16 cellular contexts compared by ENCODE assay signal in the genomic region with DNA sequence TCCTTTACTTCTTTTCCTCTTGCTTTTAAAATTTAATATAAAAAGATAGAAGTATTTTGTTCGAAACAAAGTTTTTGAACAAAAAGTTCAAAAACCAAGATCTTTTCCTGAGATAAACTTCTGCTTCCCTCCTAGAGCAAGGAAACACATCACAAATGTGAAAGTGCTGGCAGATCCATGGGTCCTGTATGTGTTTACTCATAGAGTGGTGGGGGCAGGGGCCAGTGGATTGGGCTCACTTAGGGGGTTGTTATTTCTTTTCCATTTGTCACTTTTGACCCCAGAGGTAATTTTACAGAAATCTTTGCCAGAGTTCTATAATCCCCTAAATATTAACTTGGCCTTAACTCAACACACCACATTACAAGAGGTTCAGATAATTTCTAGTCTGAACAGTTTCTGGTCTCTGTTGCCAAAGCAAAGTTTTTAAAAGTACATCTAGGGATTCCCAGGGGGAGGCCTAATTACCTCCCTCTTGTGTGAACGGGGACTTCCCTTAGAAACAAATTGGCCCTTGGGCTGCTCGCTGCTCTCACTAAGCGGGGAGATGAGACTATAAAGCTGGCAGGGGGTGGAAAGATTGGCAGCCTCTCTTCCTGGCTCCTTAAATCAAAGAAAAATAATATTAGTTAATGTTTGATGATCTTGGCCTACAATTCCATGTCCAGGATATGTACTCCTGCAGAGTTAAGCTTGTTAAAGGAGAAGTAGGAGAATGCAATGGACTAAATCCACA.
DNase-seq lines count a peak whose midpoint lies in the region; ATAC-seq and TF ChIP-seq lines count a peak whose summit lies in the region.
"Had no signal": no experiment of that assay in that cellular context is flagged by ENCODE, and none has a peak within 500 bp of the region (broad histone marks: within the 10 kb centered on the region; RNA-seq: fewer than 3 reads in every experiment).

No MANE protein-coding gene starts in this region.

- intact Hi-C loops in CD14-positive monocyte (cut with micrococcal nuclease) = no loop called here

- H4K20me1 ChIP-seq in OCI-LY3 (ENCODE audit: insufficient read depth, low read length) = no peaks in the 10 kb centered on the region

- peak overlapping the region; percentile 43 for H3K4me2 ChIP-seq in OCI-LY3 (ENCODE audit: low read length)

- H3K36me3 ChIP-seq in OCI-LY3 (replicated peaks; ENCODE audit: low read depth, low read length) = no peaks in the 10 kb centered on the region

- no peaks in the 10 kb centered on the region for H3K4me1 Mint-ChIP-seq in stimulated activated effector memory CD8-positive, alpha-beta T cell treated with anti-CD3 and anti-CD28 coated beads, Interleukin-12 subunit alpha, Interleukin-12 subunit beta, amount 100 ng/mL, for 72 hours
- H3K4me1 Mint-ChIP-seq in activated naive CD8-positive, alpha-beta T cell treated with anti-CD3 and anti-CD28 coated beads for 36 hours = no peaks in the 10 kb centered on the region
- H3K4me1 Mint-ChIP-seq in CD14-positive monocyte = no peaks in the 10 kb centered on the region
- H3K4me1 Mint-ChIP-seq: central memory CD8-positive, alpha-beta T cell; stimulated activated naive CD8-positive, alpha-beta T cell treated with anti-CD3 and anti-CD28 coated beads, Interleukin-15, amount 100 ng/mL, for 72 hours had no signal

- no peaks in the 10 kb centered on the region for H3K27me3 Mint-ChIP-seq in activated naive CD8-positive, alpha-beta T cell treated with anti-CD3 and anti-CD28 coated beads for 36 hours
- peaks cover 0 to 1% (median 0%) of the 10 kb centered on the region in 3 donors for H3K27me3 Mint-ChIP-seq in CD14-positive monocyte (ENCODE audit: low read depth in 3 of 3)
- H3K27me3 Mint-ChIP-seq: CD4-positive, alpha-beta T cell; stimulated activated naive CD8-positive, alpha-beta T cell treated with anti-CD3 and anti-CD28 coated beads, Interleukin-15, amount 100 ng/mL, for 72 hours had no signal

- H3K27ac Mint-ChIP-seq in stimulated activated effector memory CD8-positive, alpha-beta T cell treated with anti-CD3 and anti-CD28 coated beads, Interleukin-12 subunit alpha, Interleukin-12 subunit beta, amount 100 ng/mL, for 72 hours = no peak overlapping the region
- no peak overlapping the region for H3K27ac Mint-ChIP-seq in activated naive CD8-positive, alpha-beta T cell treated with anti-CD3 and anti-CD28 coated beads for 36 hours
- H3K27ac Mint-ChIP-seq in CD14-positive monocyte = no peak overlapping the region
- H3K27ac Mint-ChIP-seq: CD4-positive, alpha-beta T cell; stimulated activated naive CD8-positive, alpha-beta T cell treated with anti-CD3 and anti-CD28 coated beads, Interleukin-15, amount 100 ng/mL, for 72 hours had no signal

- peaks cover 9% of the 10 kb centered on the region for H3K4me1 ChIP-seq in OCI-LY3 (ENCODE audit: low read length)

- TF ChIP-seq CTCF in GM12865 (IDR thresholded peaks at IDR 0.05; ENCODE audit: insufficient read depth, low read depth, low read length, missing control alignments) = no peak
- TF ChIP-seq CTCF in OCI-LY3 (IDR thresholded peaks at IDR 0.05; ENCODE audit: low read depth, low read length) = no peak
- TF ChIP-seq CTCF in retinal pigment epithelial cell (conservative IDR thresholded peaks at IDR 0.05; ENCODE audit: low read depth, low read length) = no peak
- TF ChIP-seq CTCF in CD14-positive monocyte (IDR thresholded peaks at IDR 0.05) = no peak

- peak; percentile 9 for DNase-seq in GM12865 (ENCODE audit: low read depth)
- peak; percentile 92 for DNase-seq in fibroblast of the conjunctiva (ENCODE audit: low read depth)
- peak; percentile 39 for DNase-seq in retinal pigment epithelial cell (ENCODE audit: low read depth)
- DNase-seq in C1 segment of cervical spinal cord (lab: John Stamatoyannopoulos, UW) = no peak
- DNase-seq in stimulated activated effector memory CD8-positive, alpha-beta T cell treated with anti-CD3 and anti-CD28 coated beads, Interleukin-12 subunit alpha, Interleukin-12 subunit beta, amount 100 ng/mL, for 72 hours (ENCODE audit: low spot score in 2 of 2) = no peak
- no peak for DNase-seq in activated naive CD8-positive, alpha-beta T cell treated with anti-CD3 and anti-CD28 coated beads for 36 hours
- DNase-seq in CD14-positive monocyte (ENCODE audit: low spot score) = no peak
- DNase-seq: CD4-positive, alpha-beta T cell; GDM1; MV-4-11; NCI-H526 treated with DMSO at 0.1 percent for 48 hours; SHP77; stimulated activated naive CD8-positive, alpha-beta T cell treated with anti-CD3 and anti-CD28 coated beads, Interleukin-15, amount 100 ng/mL, for 72 hours had no signal

- no peak overlapping the region for H3K4me3 Mint-ChIP-seq in stimulated activated effector memory CD8-positive, alpha-beta T cell treated with anti-CD3 and anti-CD28 coated beads, Interleukin-12 subunit alpha, Interleukin-12 subunit beta, amount 100 ng/mL, for 72 hours
- H3K4me3 Mint-ChIP-seq in activated naive CD8-positive, alpha-beta T cell treated with anti-CD3 and anti-CD28 coated beads for 36 hours = no peak overlapping the region
- no peak overlapping the region for H3K4me3 Mint-ChIP-seq in CD14-positive monocyte
- H3K4me3 Mint-ChIP-seq: CD4-positive, alpha-beta T cell; central memory CD8-positive, alpha-beta T cell; stimulated activated naive CD8-positive, alpha-beta T cell treated with anti-CD3 and anti-CD28 coated beads, Interleukin-15, amount 100 ng/mL, for 72 hours had no signal

- no peaks in the 10 kb centered on the region for H3K36me3 Mint-ChIP-seq in stimulated activated effector memory CD8-positive, alpha-beta T cell treated with anti-CD3 and anti-CD28 coated beads, Interleukin-12 subunit alpha, Interleukin-12 subunit beta, amount 100 ng/mL, for 72 hours
- no peaks in the 10 kb centered on the region for H3K36me3 Mint-ChIP-seq in activated naive CD8-positive, alpha-beta T cell treated with anti-CD3 and anti-CD28 coated beads for 36 hours
- H3K36me3 Mint-ChIP-seq in CD14-positive monocyte = no peaks in the 10 kb centered on the region

- H3K79me2 ChIP-seq in OCI-LY3 (ENCODE audit: low read length) = no peaks in the 10 kb centered on the region

- no peak overlapping the region for H3K27ac ChIP-seq in OCI-LY3 (ENCODE audit: low read length)

- H3K9ac ChIP-seq in OCI-LY3 (ENCODE audit: low read length) = no peak overlapping the region

- H3K4me3 ChIP-seq in GM12865 (ENCODE audit: low read depth, low read length) (no peak overlapping the region), OCI-LY3 (ENCODE audit: low read length) (no peak overlapping the region), retinal pigment epithelial cell (ENCODE audit: low read length) (no peak overlapping the region)

- no peak overlapping the region for H2AFZ ChIP-seq in OCI-LY3 (ENCODE audit: low read depth, low read length)

- H3K9me3 ChIP-seq in OCI-LY3 (ENCODE audit: insufficient read depth, low read length) = no peaks in the 10 kb centered on the region

- peaks cover 4% of the 10 kb centered on the region; the same call in 1 of the 2 replicates for H3K27me3 ChIP-seq in OCI-LY3 (ENCODE audit: low read depth, low read length)

- H3K9me3 Mint-ChIP-seq in stimulated activated effector memory CD8-positive, alpha-beta T cell treated with anti-CD3 and anti-CD28 coated beads, Interleukin-12 subunit alpha, Interleukin-12 subunit beta, amount 100 ng/mL, for 72 hours = no peaks in the 10 kb centered on the region
- H3K9me3 Mint-ChIP-seq in activated naive CD8-positive, alpha-beta T cell treated with anti-CD3 and anti-CD28 coated beads for 36 hours = no peaks in the 10 kb centered on the region
- peaks cover 0 to 1% (median 0%) of the 10 kb centered on the region in 7 donors for H3K9me3 Mint-ChIP-seq in CD14-positive monocyte
- H3K9me3 Mint-ChIP-seq: CD4-positive, alpha-beta T cell; central memory CD8-positive, alpha-beta T cell; stimulated activated naive CD8-positive, alpha-beta T cell treated with anti-CD3 and anti-CD28 coated beads, Interleukin-15, amount 100 ng/mL, for 72 hours had no signal

- ATAC-seq in stimulated activated effector memory CD8-positive, alpha-beta T cell treated with anti-CD3 and anti-CD28 coated beads, Interleukin-12 subunit alpha, Interleukin-12 subunit beta, amount 100 ng/mL, for 72 hours = no peak
- ATAC-seq: esophagus mucosa; stimulated activated naive CD8-positive, alpha-beta T cell treated with anti-CD3 and anti-CD28 coated beads, Interleukin-15, amount 100 ng/mL, for 72 hours had no signal

Comparison
In these comparisons a context has a peak if more than half of its experiments do, and no peak if none do; other contexts are left out.
1. DNase-seq: peak in GM12865 (single experiment), fibroblast of the conjunctiva (single experiment) and retinal pigment epithelial cell (single experiment); none in C1 segment of cervical spinal cord (0 of 14), stimulated activated effector memory CD8-positive, alpha-beta T cell treated with anti-CD3 and anti-CD28 coated beads, Interleukin-12 subunit alpha, Interleukin-12 subunit beta, amount 100 ng/mL, for 72 hours (0 of 2), activated naive CD8-positive, alpha-beta T cell treated with anti-CD3 and anti-CD28 coated beads for 36 hours (single experiment) and CD14-positive monocyte (single experiment).